ENCODE assay signal across 10 cellular contexts in genomic region chrX:95836517-95836916, GRCh38.
"Had no signal": no experiment of that assay in that cellular context is flagged by ENCODE, and none has a peak within 500 bp of the region (broad histone marks: within the 10 kb centered on the region; RNA-seq: fewer than 3 reads in every experiment).

No MANE protein-coding gene starts in this region.

- FAIRE-seq: H1, H54 had no signal

- H3K9ac ChIP-seq: GM23248 had no signal

- H3K9me3 ChIP-seq: HAP-1 had no signal

- H3K4me3 ChIP-seq: GM23248, GM23338, HAP-1 had no signal

- H3K36me3 ChIP-seq: HAP-1 had no signal

- H3K27ac ChIP-seq: GM23248 had no signal

- DNase-seq: GM23248, GOT3, H7, H9, HCEC 1CT, HFFc6 had no signal
